ENCODE assay signal across 1 cellular context in the genomic region with DNA sequence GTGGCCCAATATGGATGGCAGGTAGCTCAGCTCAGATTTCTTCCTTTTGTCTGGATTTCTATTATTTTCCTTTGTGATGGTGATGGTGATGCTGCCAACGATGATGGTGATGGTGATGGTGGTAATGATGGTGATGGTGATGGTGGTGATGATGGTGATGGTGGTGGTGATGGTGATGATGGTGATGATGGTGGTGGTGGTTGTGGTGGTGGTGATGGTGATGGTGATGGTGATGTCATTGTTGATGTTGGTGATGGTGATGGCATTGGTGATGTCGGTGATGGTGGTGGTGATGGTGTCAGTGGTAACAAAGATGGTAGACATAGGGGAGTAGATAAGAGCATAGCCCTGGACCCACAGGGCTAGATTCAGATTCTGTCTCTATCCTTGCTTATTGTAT.
A peak's percentile ranks its signal among the peaks of the same experiment; 100 is the strongest.
TF ChIP-seq lines count a peak whose summit lies in the region.

No MANE protein-coding gene starts in this region.

TF ChIP-seq in K562, 482 proteins besides CTCF, POLR2A, EP300 and RAD21 (continued from another document):
- TF ChIP-seq, protein P1, sequence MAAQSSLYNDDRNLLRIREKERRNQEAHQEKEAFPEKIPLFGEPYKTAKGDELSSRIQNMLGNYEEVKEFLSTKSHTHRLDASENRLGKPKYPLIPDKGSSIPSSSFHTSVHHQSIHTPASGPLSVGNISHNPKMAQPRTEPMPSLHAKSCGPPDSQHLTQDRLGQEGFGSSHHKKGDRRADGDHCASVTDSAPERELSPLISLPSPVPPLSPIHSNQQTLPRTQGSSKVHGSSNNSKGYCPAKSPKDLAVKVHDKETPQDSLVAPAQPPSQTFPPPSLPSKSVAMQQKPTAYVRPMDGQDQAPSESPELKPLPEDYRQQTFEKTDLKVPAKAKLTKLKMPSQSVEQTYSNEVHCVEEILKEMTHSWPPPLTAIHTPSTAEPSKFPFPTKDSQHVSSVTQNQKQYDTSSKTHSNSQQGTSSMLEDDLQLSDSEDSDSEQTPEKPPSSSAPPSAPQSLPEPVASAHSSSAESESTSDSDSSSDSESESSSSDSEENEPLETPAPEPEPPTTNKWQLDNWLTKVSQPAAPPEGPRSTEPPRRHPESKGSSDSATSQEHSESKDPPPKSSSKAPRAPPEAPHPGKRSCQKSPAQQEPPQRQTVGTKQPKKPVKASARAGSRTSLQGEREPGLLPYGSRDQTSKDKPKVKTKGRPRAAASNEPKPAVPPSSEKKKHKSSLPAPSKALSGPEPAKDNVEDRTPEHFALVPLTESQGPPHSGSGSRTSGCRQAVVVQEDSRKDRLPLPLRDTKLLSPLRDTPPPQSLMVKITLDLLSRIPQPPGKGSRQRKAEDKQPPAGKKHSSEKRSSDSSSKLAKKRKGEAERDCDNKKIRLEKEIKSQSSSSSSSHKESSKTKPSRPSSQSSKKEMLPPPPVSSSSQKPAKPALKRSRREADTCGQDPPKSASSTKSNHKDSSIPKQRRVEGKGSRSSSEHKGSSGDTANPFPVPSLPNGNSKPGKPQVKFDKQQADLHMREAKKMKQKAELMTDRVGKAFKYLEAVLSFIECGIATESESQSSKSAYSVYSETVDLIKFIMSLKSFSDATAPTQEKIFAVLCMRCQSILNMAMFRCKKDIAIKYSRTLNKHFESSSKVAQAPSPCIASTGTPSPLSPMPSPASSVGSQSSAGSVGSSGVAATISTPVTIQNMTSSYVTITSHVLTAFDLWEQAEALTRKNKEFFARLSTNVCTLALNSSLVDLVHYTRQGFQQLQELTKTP (IDR thresholded peaks at IDR 0.05; ENCODE audit: low read depth in 1 of 2, partially characterized antibody in 2 of 2): no peak
- TF ChIP-seq ZNF589 (CRISPR knock-in tag; IDR thresholded peaks at IDR 0.05; ENCODE audit: low read depth): no peak
- TF ChIP-seq, protein P2, sequence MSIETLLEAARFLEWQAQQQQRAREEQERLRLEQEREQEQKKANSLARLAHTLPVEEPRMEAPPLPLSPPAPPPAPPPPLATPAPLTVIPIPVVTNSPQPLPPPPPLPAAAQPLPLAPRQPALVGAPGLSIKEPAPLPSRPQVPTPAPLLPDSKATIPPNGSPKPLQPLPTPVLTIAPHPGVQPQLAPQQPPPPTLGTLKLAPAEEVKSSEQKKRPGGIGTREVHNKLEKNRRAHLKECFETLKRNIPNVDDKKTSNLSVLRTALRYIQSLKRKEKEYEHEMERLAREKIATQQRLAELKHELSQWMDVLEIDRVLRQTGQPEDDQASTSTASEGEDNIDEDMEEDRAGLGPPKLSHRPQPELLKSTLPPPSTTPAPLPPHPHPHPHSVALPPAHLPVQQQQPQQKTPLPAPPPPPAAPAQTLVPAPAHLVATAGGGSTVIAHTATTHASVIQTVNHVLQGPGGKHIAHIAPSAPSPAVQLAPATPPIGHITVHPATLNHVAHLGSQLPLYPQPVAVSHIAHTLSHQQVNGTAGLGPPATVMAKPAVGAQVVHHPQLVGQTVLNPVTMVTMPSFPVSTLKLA (conservative IDR thresholded peaks at IDR 0.05): no peak
- TF ChIP-seq CREBBP (IDR thresholded peaks at IDR 0.05; ENCODE audit: low read depth, low read length): no peak
- TF ChIP-seq EZH2 (IDR thresholded peaks at IDR 0.05; ENCODE audit: borderline replicate concordance, low read depth, low read length): no peak
- TF ChIP-seq ZNF551 (CRISPR knock-in tag; IDR thresholded peaks at IDR 0.05): no peak
- no peak for TF ChIP-seq MBD2 (IDR thresholded peaks at IDR 0.05; ENCODE audit: borderline replicate concordance, low read depth)
- no peak for TF ChIP-seq PYGO2 (tag; IDR thresholded peaks at IDR 0.05)
- TF ChIP-seq ESRRB (CRISPR knock-in tag; IDR thresholded peaks at IDR 0.05; ENCODE audit: borderline replicate concordance): no peak
- TF ChIP-seq, protein P3, sequence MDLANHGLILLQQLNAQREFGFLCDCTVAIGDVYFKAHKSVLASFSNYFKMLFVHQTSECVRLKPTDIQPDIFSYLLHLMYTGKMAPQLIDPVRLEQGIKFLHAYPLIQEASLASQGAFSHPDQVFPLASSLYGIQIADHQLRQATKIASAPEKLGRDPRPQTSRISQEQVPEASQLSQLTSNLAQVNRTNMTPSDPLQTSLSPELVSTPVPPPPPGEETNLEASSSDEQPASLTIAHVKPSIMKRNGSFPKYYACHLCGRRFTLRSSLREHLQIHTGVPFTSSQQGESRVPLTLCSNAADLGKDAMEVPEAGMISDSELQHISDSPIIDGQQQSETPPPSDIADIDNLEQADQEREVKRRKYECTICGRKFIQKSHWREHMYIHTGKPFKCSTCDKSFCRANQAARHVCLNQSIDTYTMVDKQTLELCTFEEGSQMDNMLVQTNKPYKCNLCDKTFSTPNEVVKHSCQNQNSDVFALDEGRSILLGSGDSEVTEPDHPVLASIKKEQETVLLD (IDR thresholded peaks at IDR 0.05): 0 out of 2 replicates have a peak, but pooled peaks have one; percentile 43
- 0 out of 2 replicates have a peak, but pooled peaks have one; percentile 23 for TF ChIP-seq ARID2 (IDR thresholded peaks at IDR 0.05)
- TF ChIP-seq PTTG1 (tag; IDR thresholded peaks at IDR 0.05; ENCODE audit: low read depth): no peak
- TF ChIP-seq PTBP1 (IDR thresholded peaks at IDR 0.05; ENCODE audit: low read depth, low read length): no peak
- TF ChIP-seq CBX3 (IDR thresholded peaks at IDR 0.05; ENCODE audit: borderline replicate concordance in 1 of 2, low read length in 2 of 2): no peak
- TF ChIP-seq BRCA1 (IDR thresholded peaks at IDR 0.05): no peak
- no peak for TF ChIP-seq BRCA1 (CRISPR knock-in tag; IDR thresholded peaks at IDR 0.05)
- no peak for TF ChIP-seq GABPA (tag; conservative IDR thresholded peaks at IDR 0.05; ENCODE audit: low read depth)
- no peak for TF ChIP-seq MCM3 (IDR thresholded peaks at IDR 0.05)
- TF ChIP-seq ZKSCAN1 (IDR thresholded peaks at IDR 0.05; ENCODE audit: low read depth, low read length): no peak
- 0 out of 2 replicates have a peak, but pooled peaks have one; percentile 63 for TF ChIP-seq LARP7 (IDR thresholded peaks at IDR 0.05)
- no peak for TF ChIP-seq MTA2 (IDR thresholded peaks at IDR 0.05; ENCODE audit: low read depth)
- TF ChIP-seq, protein P4, sequence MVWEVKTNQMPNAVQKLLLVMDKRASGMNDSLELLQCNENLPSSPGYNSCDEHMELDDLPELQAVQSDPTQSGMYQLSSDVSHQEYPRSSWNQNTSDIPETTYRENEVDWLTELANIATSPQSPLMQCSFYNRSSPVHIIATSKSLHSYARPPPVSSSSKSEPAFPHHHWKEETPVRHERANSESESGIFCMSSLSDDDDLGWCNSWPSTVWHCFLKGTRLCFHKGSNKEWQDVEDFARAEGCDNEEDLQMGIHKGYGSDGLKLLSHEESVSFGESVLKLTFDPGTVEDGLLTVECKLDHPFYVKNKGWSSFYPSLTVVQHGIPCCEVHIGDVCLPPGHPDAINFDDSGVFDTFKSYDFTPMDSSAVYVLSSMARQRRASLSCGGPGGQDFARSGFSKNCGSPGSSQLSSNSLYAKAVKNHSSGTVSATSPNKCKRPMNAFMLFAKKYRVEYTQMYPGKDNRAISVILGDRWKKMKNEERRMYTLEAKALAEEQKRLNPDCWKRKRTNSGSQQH (CRISPR knock-in tag; IDR thresholded peaks at IDR 0.05): peak; percentile 47; the same call in 1 of the 2 replicates
- TF ChIP-seq OTX1 (CRISPR knock-in tag; IDR thresholded peaks at IDR 0.05): no peak
- no peak for TF ChIP-seq MECOM (CRISPR knock-in tag; IDR thresholded peaks at IDR 0.05)
- TF ChIP-seq, protein P5, sequence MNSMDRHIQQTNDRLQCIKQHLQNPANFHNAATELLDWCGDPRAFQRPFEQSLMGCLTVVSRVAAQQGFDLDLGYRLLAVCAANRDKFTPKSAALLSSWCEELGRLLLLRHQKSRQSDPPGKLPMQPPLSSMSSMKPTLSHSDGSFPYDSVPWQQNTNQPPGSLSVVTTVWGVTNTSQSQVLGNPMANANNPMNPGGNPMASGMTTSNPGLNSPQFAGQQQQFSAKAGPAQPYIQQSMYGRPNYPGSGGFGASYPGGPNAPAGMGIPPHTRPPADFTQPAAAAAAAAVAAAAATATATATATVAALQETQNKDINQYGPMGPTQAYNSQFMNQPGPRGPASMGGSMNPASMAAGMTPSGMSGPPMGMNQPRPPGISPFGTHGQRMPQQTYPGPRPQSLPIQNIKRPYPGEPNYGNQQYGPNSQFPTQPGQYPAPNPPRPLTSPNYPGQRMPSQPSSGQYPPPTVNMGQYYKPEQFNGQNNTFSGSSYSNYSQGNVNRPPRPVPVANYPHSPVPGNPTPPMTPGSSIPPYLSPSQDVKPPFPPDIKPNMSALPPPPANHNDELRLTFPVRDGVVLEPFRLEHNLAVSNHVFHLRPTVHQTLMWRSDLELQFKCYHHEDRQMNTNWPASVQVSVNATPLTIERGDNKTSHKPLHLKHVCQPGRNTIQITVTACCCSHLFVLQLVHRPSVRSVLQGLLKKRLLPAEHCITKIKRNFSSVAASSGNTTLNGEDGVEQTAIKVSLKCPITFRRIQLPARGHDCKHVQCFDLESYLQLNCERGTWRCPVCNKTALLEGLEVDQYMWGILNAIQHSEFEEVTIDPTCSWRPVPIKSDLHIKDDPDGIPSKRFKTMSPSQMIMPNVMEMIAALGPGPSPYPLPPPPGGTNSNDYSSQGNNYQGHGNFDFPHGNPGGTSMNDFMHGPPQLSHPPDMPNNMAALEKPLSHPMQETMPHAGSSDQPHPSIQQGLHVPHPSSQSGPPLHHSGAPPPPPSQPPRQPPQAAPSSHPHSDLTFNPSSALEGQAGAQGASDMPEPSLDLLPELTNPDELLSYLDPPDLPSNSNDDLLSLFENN (IDR thresholded peaks at IDR 0.05; ENCODE audit: low read depth in 2 of 2, low read length in 2 of 2): no peak
- TF ChIP-seq ZNF75A (CRISPR knock-in tag; IDR thresholded peaks at IDR 0.05): no peak
- TF ChIP-seq ZNF324 (CRISPR knock-in tag; IDR thresholded peaks at IDR 0.05): no peak
- TF ChIP-seq, protein P6, sequence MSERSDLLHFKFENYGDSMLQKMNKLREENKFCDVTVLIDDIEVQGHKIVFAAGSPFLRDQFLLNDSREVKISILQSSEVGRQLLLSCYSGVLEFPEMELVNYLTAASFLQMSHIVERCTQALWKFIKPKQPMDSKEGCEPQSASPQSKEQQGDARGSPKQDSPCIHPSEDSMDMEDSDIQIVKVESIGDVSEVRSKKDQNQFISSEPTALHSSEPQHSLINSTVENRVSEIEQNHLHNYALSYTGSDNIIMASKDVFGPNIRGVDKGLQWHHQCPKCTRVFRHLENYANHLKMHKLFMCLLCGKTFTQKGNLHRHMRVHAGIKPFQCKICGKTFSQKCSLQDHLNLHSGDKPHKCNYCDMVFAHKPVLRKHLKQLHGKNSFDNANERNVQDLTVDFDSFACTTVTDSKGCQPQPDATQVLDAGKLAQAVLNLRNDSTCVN (CRISPR knock-in tag; IDR thresholded peaks at IDR 0.05): no peak
- TF ChIP-seq FOSL1 (tag; conservative IDR thresholded peaks at IDR 0.05): no peak
- TF ChIP-seq NBN (IDR thresholded peaks at IDR 0.05; ENCODE audit: low read depth): no peak
- TF ChIP-seq KDM5B (IDR thresholded peaks at IDR 0.05; ENCODE audit: insufficient replicate concordance, low read depth, low read length): no peak
- TF ChIP-seq, protein P7, sequence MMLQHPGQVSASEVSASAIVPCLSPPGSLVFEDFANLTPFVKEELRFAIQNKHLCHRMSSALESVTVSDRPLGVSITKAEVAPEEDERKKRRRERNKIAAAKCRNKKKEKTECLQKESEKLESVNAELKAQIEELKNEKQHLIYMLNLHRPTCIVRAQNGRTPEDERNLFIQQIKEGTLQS (IDR thresholded peaks at IDR 0.05): peak; percentile 40; the same call in 1 of the 2 replicates
- TF ChIP-seq, protein P7 (CRISPR knock-in tag; conservative IDR thresholded peaks at IDR 0.05): no peak
- TF ChIP-seq NR3C1 (CRISPR knock-in tag; IDR thresholded peaks at IDR 0.05): no peak
- TF ChIP-seq, protein P8, sequence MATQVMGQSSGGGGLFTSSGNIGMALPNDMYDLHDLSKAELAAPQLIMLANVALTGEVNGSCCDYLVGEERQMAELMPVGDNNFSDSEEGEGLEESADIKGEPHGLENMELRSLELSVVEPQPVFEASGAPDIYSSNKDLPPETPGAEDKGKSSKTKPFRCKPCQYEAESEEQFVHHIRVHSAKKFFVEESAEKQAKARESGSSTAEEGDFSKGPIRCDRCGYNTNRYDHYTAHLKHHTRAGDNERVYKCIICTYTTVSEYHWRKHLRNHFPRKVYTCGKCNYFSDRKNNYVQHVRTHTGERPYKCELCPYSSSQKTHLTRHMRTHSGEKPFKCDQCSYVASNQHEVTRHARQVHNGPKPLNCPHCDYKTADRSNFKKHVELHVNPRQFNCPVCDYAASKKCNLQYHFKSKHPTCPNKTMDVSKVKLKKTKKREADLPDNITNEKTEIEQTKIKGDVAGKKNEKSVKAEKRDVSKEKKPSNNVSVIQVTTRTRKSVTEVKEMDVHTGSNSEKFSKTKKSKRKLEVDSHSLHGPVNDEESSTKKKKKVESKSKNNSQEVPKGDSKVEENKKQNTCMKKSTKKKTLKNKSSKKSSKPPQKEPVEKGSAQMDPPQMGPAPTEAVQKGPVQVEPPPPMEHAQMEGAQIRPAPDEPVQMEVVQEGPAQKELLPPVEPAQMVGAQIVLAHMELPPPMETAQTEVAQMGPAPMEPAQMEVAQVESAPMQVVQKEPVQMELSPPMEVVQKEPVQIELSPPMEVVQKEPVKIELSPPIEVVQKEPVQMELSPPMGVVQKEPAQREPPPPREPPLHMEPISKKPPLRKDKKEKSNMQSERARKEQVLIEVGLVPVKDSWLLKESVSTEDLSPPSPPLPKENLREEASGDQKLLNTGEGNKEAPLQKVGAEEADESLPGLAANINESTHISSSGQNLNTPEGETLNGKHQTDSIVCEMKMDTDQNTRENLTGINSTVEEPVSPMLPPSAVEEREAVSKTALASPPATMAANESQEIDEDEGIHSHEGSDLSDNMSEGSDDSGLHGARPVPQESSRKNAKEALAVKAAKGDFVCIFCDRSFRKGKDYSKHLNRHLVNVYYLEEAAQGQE (CRISPR knock-in tag; IDR thresholded peaks at IDR 0.05; ENCODE audit: low read depth): no peak
- TF ChIP-seq BRD4 (IDR thresholded peaks at IDR 0.05): no peak
- TF ChIP-seq, protein P9, sequence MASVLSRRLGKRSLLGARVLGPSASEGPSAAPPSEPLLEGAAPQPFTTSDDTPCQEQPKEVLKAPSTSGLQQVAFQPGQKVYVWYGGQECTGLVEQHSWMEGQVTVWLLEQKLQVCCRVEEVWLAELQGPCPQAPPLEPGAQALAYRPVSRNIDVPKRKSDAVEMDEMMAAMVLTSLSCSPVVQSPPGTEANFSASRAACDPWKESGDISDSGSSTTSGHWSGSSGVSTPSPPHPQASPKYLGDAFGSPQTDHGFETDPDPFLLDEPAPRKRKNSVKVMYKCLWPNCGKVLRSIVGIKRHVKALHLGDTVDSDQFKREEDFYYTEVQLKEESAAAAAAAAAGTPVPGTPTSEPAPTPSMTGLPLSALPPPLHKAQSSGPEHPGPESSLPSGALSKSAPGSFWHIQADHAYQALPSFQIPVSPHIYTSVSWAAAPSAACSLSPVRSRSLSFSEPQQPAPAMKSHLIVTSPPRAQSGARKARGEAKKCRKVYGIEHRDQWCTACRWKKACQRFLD (CRISPR knock-in tag; IDR thresholded peaks at IDR 0.05): no peak
- TF ChIP-seq, protein P10, sequence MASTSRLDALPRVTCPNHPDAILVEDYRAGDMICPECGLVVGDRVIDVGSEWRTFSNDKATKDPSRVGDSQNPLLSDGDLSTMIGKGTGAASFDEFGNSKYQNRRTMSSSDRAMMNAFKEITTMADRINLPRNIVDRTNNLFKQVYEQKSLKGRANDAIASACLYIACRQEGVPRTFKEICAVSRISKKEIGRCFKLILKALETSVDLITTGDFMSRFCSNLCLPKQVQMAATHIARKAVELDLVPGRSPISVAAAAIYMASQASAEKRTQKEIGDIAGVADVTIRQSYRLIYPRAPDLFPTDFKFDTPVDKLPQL (IDR thresholded peaks at IDR 0.05; ENCODE audit: extremely low read depth, insufficient read length): no peak
